In the genomic region with DNA sequence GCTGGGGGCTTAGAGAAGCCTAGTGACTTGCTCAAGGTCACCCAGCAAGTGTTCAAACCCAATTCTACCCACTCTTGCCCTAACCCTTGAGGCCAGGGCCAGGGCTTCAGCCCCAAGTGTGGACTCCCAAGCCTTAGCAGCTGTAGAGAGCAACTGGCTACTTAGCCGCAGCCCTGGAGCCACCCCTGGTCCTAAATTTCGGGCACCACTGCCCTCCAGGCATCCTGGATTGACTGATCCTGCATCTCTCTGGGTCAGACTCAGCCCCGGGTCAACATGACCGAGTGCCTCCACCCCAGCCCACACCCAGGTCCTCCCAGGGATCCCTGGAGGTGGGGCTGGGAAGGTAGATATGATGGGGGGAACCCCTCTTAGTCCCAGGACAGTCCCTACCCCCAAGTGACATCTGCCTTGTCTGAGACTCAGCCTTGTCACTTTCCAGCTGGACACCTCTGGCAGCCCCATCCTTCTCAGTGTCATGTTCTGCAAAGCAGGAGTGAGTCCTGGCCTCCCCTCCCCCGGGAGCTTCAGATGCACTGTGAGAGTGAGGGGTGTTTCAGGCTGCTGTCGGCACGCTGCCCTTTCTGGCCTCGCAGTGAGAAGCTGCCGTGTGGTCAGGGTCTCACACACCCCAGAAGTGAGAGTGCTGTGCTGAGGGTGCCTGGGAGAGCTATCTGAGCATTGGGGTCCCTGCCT, we compare ENCODE assay signal across 12 cellular contexts.
A peak's percentile ranks its signal among the peaks of the same experiment; 100 is the strongest.
DNase-seq lines count a peak whose midpoint lies in the region; ATAC-seq and TF ChIP-seq lines count a peak whose summit lies in the region.
"Had no signal": no experiment of that assay in that cellular context is flagged by ENCODE, and none has a peak within 500 bp of the region (broad histone marks: within the 10 kb centered on the region; RNA-seq: fewer than 3 reads in every experiment).

No MANE protein-coding gene starts in this region.

- ATAC-seq in Right ventricle myocardium superior (ENCODE audit: poor library complexity) (no peak), gastroesophageal sphincter (no peak), GM19023 (IDR thresholded peaks at IDR 0.05; ENCODE audit: unreplicated experiment) (no peak)
- ATAC-seq in activated CD4-positive, CD25-positive, alpha-beta regulatory T cell treated with anti-CD3 and anti-CD28 coated beads, Interleukin-2, amount 50 U/mL, for 24 hours, result no peak
- ATAC-seq: activated CD4-positive, alpha-beta T cell treated with anti-CD3 and anti-CD28 coated beads for 36 hours had no signal

- H3K27me3 ChIP-seq in left ventricle myocardium inferior (ENCODE audit: low read depth) (no peaks in the 10 kb centered on the region), gastroesophageal sphincter (no peaks in the 10 kb centered on the region), ovary (no peaks in the 10 kb centered on the region)

- WGBS in gastroesophageal sphincter (ENCODE audit: low coverage in 1 of 2), 2 donors, result 77 to 82% methylated on average over 2 to 3 of the region's 9 CpGs
- WGBS in ovary, 3 donors, result 47 to 56% (median 49%) methylated on average over 8 to 9 of the region's 9 CpGs

- DNase-seq in left ventricle myocardium inferior (no peak), Right ventricle myocardium superior (no peak), ovary (no peak), NCI-H524 (lab: John Stamatoyannopoulos, UW) (no peak), cortex of kidney (lab: John Stamatoyannopoulos, UW) (no peak)
- DNase-seq: activated CD4-positive, alpha-beta T cell treated with anti-CD3 and anti-CD28 coated beads for 36 hours; activated naive CD4-positive, alpha-beta T cell; left colon; NCI-H187 treated with DMSO at 0.1 percent for 48 hours had no signal

- H3K9me3 ChIP-seq in left ventricle myocardium inferior (replicated peaks) (no peaks in the 10 kb centered on the region), gastroesophageal sphincter (no peaks in the 10 kb centered on the region), ovary (no peaks in the 10 kb centered on the region)

- H3K27ac ChIP-seq in left ventricle myocardium inferior (replicated peaks), result peak overlapping the region; percentile 99
- peak overlapping the region; percentile 51 to 92 (median 86) for H3K27ac ChIP-seq in gastroesophageal sphincter
- H3K27ac ChIP-seq in ovary, result peak overlapping the region; percentile 57 to 62

- H3K4me3 ChIP-seq in left ventricle myocardium inferior, result peak overlapping the region; percentile 23
- no peak overlapping the region for H3K4me3 ChIP-seq in gastroesophageal sphincter
- H3K4me3 ChIP-seq in ovary, result no peak overlapping the region

- H3K4me1 ChIP-seq in left ventricle myocardium inferior (peaks cover 100% of the 10 kb centered on the region), gastroesophageal sphincter (peaks cover 18 to 100% (median 95%) of the 10 kb centered on the region in 3 donors), ovary (ENCODE audit: insufficient read depth) (peaks cover 59% of the 10 kb centered on the region)

- H3K36me3 ChIP-seq in left ventricle myocardium inferior (peaks cover 10% of the 10 kb centered on the region), gastroesophageal sphincter (peaks cover 0 to 20% of the 10 kb centered on the region in 2 donors), ovary (no peaks in the 10 kb centered on the region)

- intact Hi-C loops in left ventricle myocardium inferior (cut with micrococcal nuclease), result no loop called here
- intact Hi-C loops in Right ventricle myocardium superior (cut with DNase I), result no loop called here
- intact Hi-C loops in ovary (cut with DNase I), result no loop called here

- TF ChIP-seq EP300 in gastroesophageal sphincter (IDR thresholded peaks at IDR 0.05) (no peak), ovary (IDR thresholded peaks at IDR 0.05) (no peak)

- TF ChIP-seq CTCF in left ventricle myocardium inferior (IDR thresholded peaks at IDR 0.05; ENCODE audit: borderline replicate concordance) (no peak), gastroesophageal sphincter (IDR thresholded peaks at IDR 0.05) (no peak), ovary (IDR thresholded peaks at IDR 0.05) (no peak)

- TF ChIP-seq POLR2A in gastroesophageal sphincter (IDR thresholded peaks at IDR 0.05) (no peak), ovary (IDR thresholded peaks at IDR 0.05) (no peak)
